ENCODE assay signal across 12 cellular contexts in the genomic region with DNA sequence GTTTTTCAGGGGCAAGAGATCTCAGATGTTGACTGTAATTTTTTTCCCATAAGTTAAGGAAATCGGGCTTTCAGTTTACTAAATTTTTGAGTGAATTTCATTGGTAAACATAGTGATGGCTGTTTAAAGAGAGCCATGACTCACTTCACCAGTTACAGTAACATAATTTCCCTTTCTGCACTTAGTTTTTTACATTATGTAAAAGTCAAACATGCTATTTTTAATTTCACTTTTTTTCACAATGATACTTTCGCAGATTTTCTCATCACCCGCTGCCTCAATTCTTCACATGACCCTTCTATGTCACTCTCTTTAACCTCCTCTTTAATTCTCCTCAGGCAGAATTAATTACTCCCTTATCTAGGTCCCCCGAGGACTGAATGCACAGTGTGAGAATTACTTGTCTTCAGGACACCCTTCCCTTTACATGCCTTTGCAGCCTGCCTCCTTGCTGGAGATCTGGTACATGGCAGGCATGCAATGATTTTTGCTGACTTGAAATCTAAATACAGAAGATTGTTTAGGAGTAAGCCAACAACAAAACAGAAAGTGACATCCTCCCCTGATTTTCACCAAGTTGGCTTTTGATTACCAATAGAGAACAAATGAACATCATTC.
DNase-seq lines count a peak whose midpoint lies in the region; ATAC-seq, FAIRE-seq and TF ChIP-seq lines count a peak whose summit lies in the region.
"Had no signal": no experiment of that assay in that cellular context is flagged by ENCODE, and none has a peak within 500 bp of the region (broad histone marks: within the 10 kb centered on the region; RNA-seq: fewer than 3 reads in every experiment).

No MANE protein-coding gene starts in this region.

- no peak overlapping the region for H3K4me3 ChIP-seq in A549
- H3K4me3 ChIP-seq in WI38 (ENCODE audit: low read depth, low read length) = peak overlapping the region; percentile 32

- 10% methylated on average over 4 of the region's 4 CpGs for WGBS in A549 (ENCODE audit: missing lambda C conversion rate)

- FAIRE-seq in A549 (lab: Jason Lieb, UNC) = peak; percentile 39
- no peak for FAIRE-seq in RCC 7860 (lab: Jason Lieb, UNC)

- no peaks in the 10 kb centered on the region for H3K9me3 ChIP-seq in A549

- POLR2A ChIA-PET in A549 (lab: Yijun Ruan, JAX) = no interaction called here

- peak overlapping the region; percentile 77 for H3K4me2 ChIP-seq in A549

- peaks cover 74% of the 10 kb centered on the region for H3K4me1 ChIP-seq in A549
- H3K4me1 ChIP-seq in foreskin keratinocyte = peaks cover 45% of the 10 kb centered on the region

- CTCF ChIA-PET in A549 (lab: Yijun Ruan, JAX) = interaction anchor here (2.1 kb wide), 1 partner anchor 227 kb away, joined by 6 read pairs; no protein-coding TSS in a partner anchor

- DNase-seq in A549 (ENCODE audit: low read depth in 1 of 2, low spot score in 1 of 2) (peak in 1 of 2 experiments; percentile 74), HCEC 1CT (peak; percentile 48), foreskin keratinocyte (no peak), RCC 7860 (ENCODE audit: low spot score) (no peak), DMS79 (lab: John Stamatoyannopoulos, UW) (no peak), glomerular visceral epithelial cell (ENCODE audit: extremely low spot score) (no peak)
- DNase-seq: activated CD4-positive, alpha-beta T cell treated with anti-CD3 and anti-CD28 coated beads for 48 hours; C1 segment of cervical spinal cord; NCI-H2029; stimulated activated naive CD8-positive, alpha-beta T cell treated with anti-CD3 and anti-CD28 coated beads, Interleukin-15, Interleukin-2, amounts not matched to agents 100 U/mL and 50 U/mL, for 24 hours had no signal

- no peaks in the 10 kb centered on the region for H3K27me3 ChIP-seq in foreskin keratinocyte

- no peak for TF ChIP-seq EP300 in A549 (IDR thresholded peaks at IDR 0.05)

- TF ChIP-seq CTCF in A549 (IDR thresholded peaks at IDR 0.05) (no peak), WI38 (IDR thresholded peaks at IDR 0.05; ENCODE audit: low read depth, low read length) (no peak), foreskin keratinocyte (conservative IDR thresholded peaks at IDR 0.05) (peak; percentile 8)

- H3K27ac ChIP-seq in A549 (peak overlapping the region; percentile 96 to 99), foreskin keratinocyte (peak overlapping the region; percentile 57)

- no peak; a peak in 1 of 5 replicates for TF ChIP-seq RAD21 in A549 (conservative IDR thresholded peaks at IDR 0.05 in 1 of 2, IDR thresholded peaks at IDR 0.05 in 1 of 2)

- peak in 1 of 2 experiments; percentile 6; a peak in 2 of 6 replicates for ATAC-seq in A549
- ATAC-seq in foreskin keratinocyte = no peak
- no peak for ATAC-seq in HG02938 (IDR thresholded peaks at IDR 0.05; ENCODE audit: unreplicated experiment)
- ATAC-seq: stimulated activated naive CD8-positive, alpha-beta T cell treated with anti-CD3 and anti-CD28 coated beads, Interleukin-15, Interleukin-2, amounts not matched to agents 100 U/mL and 50 U/mL, for 24 hours had no signal

- no peak for TF ChIP-seq POLR2A in A549 (IDR thresholded peaks at IDR 0.05; ENCODE audit: low read length)

TF ChIP-seq in A549, 52 proteins besides CTCF, POLR2A, EP300 and RAD21:
- TF ChIP-seq FOXS1 (CRISPR knock-in tag; IDR thresholded peaks at IDR 0.05) = no peak
- no peak for TF ChIP-seq TFCP2L1 (CRISPR knock-in tag; IDR thresholded peaks at IDR 0.05)
- TF ChIP-seq, protein P1, sequence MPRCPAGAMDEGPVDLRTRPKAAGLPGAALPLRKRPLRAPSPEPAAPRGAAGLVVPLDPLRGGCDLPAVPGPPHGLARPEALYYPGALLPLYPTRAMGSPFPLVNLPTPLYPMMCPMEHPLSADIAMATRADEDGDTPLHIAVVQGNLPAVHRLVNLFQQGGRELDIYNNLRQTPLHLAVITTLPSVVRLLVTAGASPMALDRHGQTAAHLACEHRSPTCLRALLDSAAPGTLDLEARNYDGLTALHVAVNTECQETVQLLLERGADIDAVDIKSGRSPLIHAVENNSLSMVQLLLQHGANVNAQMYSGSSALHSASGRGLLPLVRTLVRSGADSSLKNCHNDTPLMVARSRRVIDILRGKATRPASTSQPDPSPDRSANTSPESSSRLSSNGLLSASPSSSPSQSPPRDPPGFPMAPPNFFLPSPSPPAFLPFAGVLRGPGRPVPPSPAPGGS (IDR thresholded peaks at IDR 0.05) = no peak
- no peak; the same call in 1 of the 2 replicates for TF ChIP-seq FOSL2 (IDR thresholded peaks at IDR 0.05)
- TF ChIP-seq FOSL2 (CRISPR knock-in tag; IDR thresholded peaks at IDR 0.05) = peak; percentile 78
- TF ChIP-seq ZC3H11A (IDR thresholded peaks at IDR 0.05) = no peak
- TF ChIP-seq EHMT2 (IDR thresholded peaks at IDR 0.05; ENCODE audit: low read depth) = no peak
- peak; percentile 69 for TF ChIP-seq MAFK (IDR thresholded peaks at IDR 0.05; ENCODE audit: partially characterized antibody)
- TF ChIP-seq, protein P2, sequence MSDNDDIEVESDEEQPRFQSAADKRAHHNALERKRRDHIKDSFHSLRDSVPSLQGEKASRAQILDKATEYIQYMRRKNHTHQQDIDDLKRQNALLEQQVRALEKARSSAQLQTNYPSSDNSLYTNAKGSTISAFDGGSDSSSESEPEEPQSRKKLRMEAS (IDR thresholded peaks at IDR 0.05) = peak; percentile 48; the same call in 1 of the 2 replicates
- no peak for TF ChIP-seq ZNF302 (CRISPR knock-in tag; IDR thresholded peaks at IDR 0.05)
- peak; percentile 59 for TF ChIP-seq JUNB (IDR thresholded peaks at IDR 0.05)
- no peak for TF ChIP-seq RARB (CRISPR knock-in tag; IDR thresholded peaks at IDR 0.05)
- TF ChIP-seq NPAS2 (CRISPR knock-in tag; IDR thresholded peaks at IDR 0.05; ENCODE audit: borderline replicate concordance) = no peak
- TF ChIP-seq CHD4 (IDR thresholded peaks at IDR 0.05; ENCODE audit: borderline replicate concordance) = no peak
- no peak for TF ChIP-seq CEBPB (IDR thresholded peaks at IDR 0.05)
- no peak for TF ChIP-seq GATA3 (IDR thresholded peaks at IDR 0.05; ENCODE audit: borderline replicate concordance)
